In the genomic region with DNA sequence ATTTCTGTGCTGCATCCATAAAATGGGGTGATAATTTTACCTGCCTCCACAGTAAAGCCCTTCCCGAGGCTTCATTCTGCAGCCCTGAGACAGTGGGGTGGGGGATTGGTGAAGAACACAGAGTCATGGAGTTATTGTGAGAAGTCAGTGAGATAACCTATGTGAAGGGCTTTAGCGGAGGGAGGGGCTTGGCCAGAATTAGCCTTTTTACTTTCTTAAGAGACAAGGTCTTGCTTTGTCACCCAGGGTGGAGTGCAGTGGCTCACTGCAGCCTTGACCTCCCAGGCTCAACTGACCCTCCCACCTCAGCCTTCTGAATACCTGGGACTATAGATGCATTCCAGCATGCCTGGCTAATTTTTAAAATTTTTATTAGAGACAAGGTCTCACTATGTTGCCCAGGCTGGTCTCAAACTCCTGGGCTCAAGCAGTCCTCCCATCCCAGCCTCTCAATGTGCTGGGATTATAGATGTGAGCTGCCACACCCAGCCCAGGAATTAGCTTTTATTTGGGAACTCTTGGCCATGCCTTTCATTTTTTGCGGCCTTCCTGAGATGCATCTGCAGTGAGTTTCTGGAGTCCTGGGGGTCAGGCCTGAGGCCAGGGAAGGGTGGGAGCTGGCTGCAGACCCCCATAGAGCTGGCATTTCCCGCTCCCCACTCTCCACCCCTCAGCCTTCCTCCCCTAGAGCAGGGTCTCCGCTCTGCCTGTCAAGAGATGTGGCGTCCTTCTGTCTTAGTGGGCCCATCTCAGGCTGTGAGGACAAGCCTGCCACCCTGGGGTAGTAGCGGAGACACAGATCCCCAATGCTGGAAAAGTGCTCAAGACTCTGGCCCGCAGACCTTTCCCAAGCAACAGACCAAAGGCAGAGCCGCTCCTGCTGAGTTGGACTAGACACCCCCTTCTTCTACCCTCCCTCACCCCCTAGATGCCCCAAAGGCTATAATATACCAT, we compare ENCODE assay signal across 12 cellular contexts.
DNase-seq lines count a peak whose midpoint lies in the region; ATAC-seq, FAIRE-seq and TF ChIP-seq lines count a peak whose summit lies in the region.
"Had no signal": no experiment of that assay in that cellular context is flagged by ENCODE, and none has a peak within 500 bp of the region (broad histone marks: within the 10 kb centered on the region; RNA-seq: fewer than 3 reads in every experiment).

No MANE protein-coding gene starts in this region.

- H3K27ac ChIP-seq in kidney (ENCODE audit: low read depth in 2 of 2, low read length in 2 of 2) (peak overlapping the region; percentile 95 to 98), skin epidermis (peak overlapping the region in 20 of 21 experiments; percentile 17 to 92 (median 84))
- H3K27ac ChIP-seq: SK-N-MC had no signal

- H3K9ac ChIP-seq in kidney (ENCODE audit: low read length in 2 of 2) = peak overlapping the region; percentile 54 to 68

- intact Hi-C loops in kidney (cut with DNase I) = loop anchor here (10.0 kb wide), 1 partner anchor 71 kb away; no protein-coding TSS in a partner anchor

- no peaks in the 10 kb centered on the region for H3K9me3 ChIP-seq in kidney (ENCODE audit: control insufficient read depth in 1 of 2, low read length in 2 of 2)

- POLR2A ChIA-PET in WTC11 (lab: Charles Lee) = no interaction called here

- peaks cover 65 to 68% of the 10 kb centered on the region in 2 donors for H3K4me1 ChIP-seq in kidney (ENCODE audit: control insufficient read depth in 1 of 2, insufficient read depth in 1 of 2, low read depth in 1 of 2, low read length in 2 of 2)

- H3K27ac Mint-ChIP-seq in WTC11 = peak overlapping the region; percentile 97
- H3K27ac Mint-ChIP-seq: stimulated activated memory B cell treated with anti-CD40 and anti-IgM and Interleukin-4, amounts not matched to agents 10 μg/mL and 1 μg/mL and 100 μg/mL, for 72 hours had no signal

- TF ChIP-seq CTCF in WTC11 (IDR thresholded peaks at IDR 0.05) (no peak), kidney (IDR thresholded peaks at IDR 0.05; ENCODE audit: borderline replicate concordance, extremely low read depth, insufficient read depth) (no peak)

- H3K36me3 Mint-ChIP-seq in WTC11 = peaks cover 2% of the 10 kb centered on the region; the same call in 1 of the 2 replicates
- H3K36me3 Mint-ChIP-seq: stimulated activated memory B cell treated with anti-CD40 and anti-IgM and Interleukin-4, amounts not matched to agents 10 μg/mL and 1 μg/mL and 100 μg/mL, for 72 hours had no signal

- no peak for FAIRE-seq in kidney (lab: Jason Lieb, UNC)

- no peaks in the 10 kb centered on the region for H3K9me3 Mint-ChIP-seq in WTC11
- H3K9me3 Mint-ChIP-seq: stimulated activated memory B cell treated with anti-CD40 and anti-IgM and Interleukin-4, amounts not matched to agents 10 μg/mL and 1 μg/mL and 100 μg/mL, for 72 hours had no signal

- peaks cover 44% of the 10 kb centered on the region for H3K4me1 Mint-ChIP-seq in WTC11

- no peak for ATAC-seq in WTC11
- ATAC-seq in HG02623 (IDR thresholded peaks at IDR 0.05; ENCODE audit: unreplicated experiment) = no peak
- ATAC-seq: stimulated activated memory B cell treated with anti-CD40 and anti-IgM and Interleukin-4, amounts not matched to agents 10 μg/mL and 1 μg/mL and 100 μg/mL, for 72 hours had no signal

- H3K4me3 ChIP-seq in kidney (ENCODE audit: low read length in 2 of 2) (no peak overlapping the region), skin epidermis (no peak overlapping the region)
- H3K4me3 ChIP-seq: SK-N-MC had no signal

- H3K27me3 Mint-ChIP-seq in WTC11 (ENCODE audit: low read depth) = no peaks in the 10 kb centered on the region

- CTCF ChIA-PET in WTC11 (lab: Charles Lee) = interaction anchor here (1.0 to 3.4 kb wide), 4 partner anchors 11 to 57 kb away, joined by 3 to 22 read pairs (median 4); no protein-coding TSS in a partner anchor

- DNase-seq in EH (ENCODE audit: low read depth) (peak; percentile 74), WTC11 (ENCODE audit: low spot score) (no peak), kidney (peak; percentile 59), dedifferentiated amniotic fluid mesenchymal stem cell (ENCODE audit: extremely low spot score) (no peak), DMS153 (lab: John Stamatoyannopoulos, UW) (no peak), 8988T (no peak)
- DNase-seq: activated effector memory CD4-positive, alpha-beta T cell treated with Interleukin-2 at 50 U/mL for 16 hours; NCI-H2081 had no signal

- H3K36me3 ChIP-seq in kidney (ENCODE audit: control insufficient read depth in 1 of 2, insufficient read depth in 2 of 2, low read length in 2 of 2) = peaks cover 2 to 7% of the 10 kb centered on the region in 2 donors

- H3K4me3 Mint-ChIP-seq in WTC11 = no peak overlapping the region
- H3K4me3 Mint-ChIP-seq: stimulated activated memory B cell treated with anti-CD40 and anti-IgM and Interleukin-4, amounts not matched to agents 10 μg/mL and 1 μg/mL and 100 μg/mL, for 72 hours had no signal

TF ChIP-seq in WTC11, 78 proteins besides CTCF, POLR2A, EP300 and RAD21:
- TF ChIP-seq, protein P1, sequence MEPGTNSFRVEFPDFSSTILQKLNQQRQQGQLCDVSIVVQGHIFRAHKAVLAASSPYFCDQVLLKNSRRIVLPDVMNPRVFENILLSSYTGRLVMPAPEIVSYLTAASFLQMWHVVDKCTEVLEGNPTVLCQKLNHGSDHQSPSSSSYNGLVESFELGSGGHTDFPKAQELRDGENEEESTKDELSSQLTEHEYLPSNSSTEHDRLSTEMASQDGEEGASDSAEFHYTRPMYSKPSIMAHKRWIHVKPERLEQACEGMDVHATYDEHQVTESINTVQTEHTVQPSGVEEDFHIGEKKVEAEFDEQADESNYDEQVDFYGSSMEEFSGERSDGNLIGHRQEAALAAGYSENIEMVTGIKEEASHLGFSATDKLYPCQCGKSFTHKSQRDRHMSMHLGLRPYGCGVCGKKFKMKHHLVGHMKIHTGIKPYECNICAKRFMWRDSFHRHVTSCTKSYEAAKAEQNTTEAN (CRISPR knock-in tag; IDR thresholded peaks at IDR 0.05) = no peak
- TF ChIP-seq TEAD4 (CRISPR knock-in tag; IDR thresholded peaks at IDR 0.05) (no peak), PRRX2 (CRISPR knock-in tag; IDR thresholded peaks at IDR 0.05) (no peak), ZNF671 (CRISPR knock-in tag; IDR thresholded peaks at IDR 0.05) (no peak), FOXP1 (CRISPR knock-in tag; IDR thresholded peaks at IDR 0.05; ENCODE audit: borderline replicate concordance) (no peak), ESRRA (CRISPR knock-in tag; IDR thresholded peaks at IDR 0.05; ENCODE audit: borderline replicate concordance) (no peak), JUN (CRISPR knock-in tag; IDR thresholded peaks at IDR 0.05) (no peak), RORB (CRISPR knock-in tag; IDR thresholded peaks at IDR 0.05) (no peak), SP1 (CRISPR knock-in tag; conservative IDR thresholded peaks at IDR 0.05) (no peak), GRHL2 (CRISPR knock-in tag; IDR thresholded peaks at IDR 0.05; ENCODE audit: insufficient replicate concordance, severe bottlenecking) (no peak), RELA (CRISPR knock-in tag; IDR thresholded peaks at IDR 0.05; ENCODE audit: borderline replicate concordance) (no peak), CREM (CRISPR knock-in tag; IDR thresholded peaks at IDR 0.05) (no peak), FOXJ3 (CRISPR knock-in tag; IDR thresholded peaks at IDR 0.05; ENCODE audit: borderline replicate concordance) (no peak)
- TF ChIP-seq, protein P2, sequence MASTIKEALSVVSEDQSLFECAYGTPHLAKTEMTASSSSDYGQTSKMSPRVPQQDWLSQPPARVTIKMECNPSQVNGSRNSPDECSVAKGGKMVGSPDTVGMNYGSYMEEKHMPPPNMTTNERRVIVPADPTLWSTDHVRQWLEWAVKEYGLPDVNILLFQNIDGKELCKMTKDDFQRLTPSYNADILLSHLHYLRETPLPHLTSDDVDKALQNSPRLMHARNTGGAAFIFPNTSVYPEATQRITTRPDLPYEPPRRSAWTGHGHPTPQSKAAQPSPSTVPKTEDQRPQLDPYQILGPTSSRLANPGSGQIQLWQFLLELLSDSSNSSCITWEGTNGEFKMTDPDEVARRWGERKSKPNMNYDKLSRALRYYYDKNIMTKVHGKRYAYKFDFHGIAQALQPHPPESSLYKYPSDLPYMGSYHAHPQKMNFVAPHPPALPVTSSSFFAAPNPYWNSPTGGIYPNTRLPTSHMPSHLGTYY (CRISPR knock-in tag; IDR thresholded peaks at IDR 0.05) = no peak
- TF ChIP-seq, protein P3, sequence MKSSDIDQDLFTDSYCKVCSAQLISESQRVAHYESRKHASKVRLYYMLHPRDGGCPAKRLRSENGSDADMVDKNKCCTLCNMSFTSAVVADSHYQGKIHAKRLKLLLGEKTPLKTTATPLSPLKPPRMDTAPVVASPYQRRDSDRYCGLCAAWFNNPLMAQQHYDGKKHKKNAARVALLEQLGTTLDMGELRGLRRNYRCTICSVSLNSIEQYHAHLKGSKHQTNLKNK (CRISPR knock-in tag; IDR thresholded peaks at IDR 0.05) = no peak
- TF ChIP-seq, protein P4, sequence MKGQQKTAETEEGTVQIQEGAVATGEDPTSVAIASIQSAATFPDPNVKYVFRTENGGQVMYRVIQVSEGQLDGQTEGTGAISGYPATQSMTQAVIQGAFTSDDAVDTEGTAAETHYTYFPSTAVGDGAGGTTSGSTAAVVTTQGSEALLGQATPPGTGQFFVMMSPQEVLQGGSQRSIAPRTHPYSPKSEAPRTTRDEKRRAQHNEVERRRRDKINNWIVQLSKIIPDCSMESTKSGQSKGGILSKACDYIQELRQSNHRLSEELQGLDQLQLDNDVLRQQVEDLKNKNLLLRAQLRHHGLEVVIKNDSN (CRISPR knock-in tag; IDR thresholded peaks at IDR 0.05) = no peak

Comparison
In these comparisons a context has a peak if more than half of its experiments do, and no peak if none do; other contexts are left out.
1. DNase-seq: peak in EH (single experiment) and kidney (single experiment); none in WTC11 (single experiment), dedifferentiated amniotic fluid mesenchymal stem cell (single experiment), DMS153 (single experiment) and 8988T (single experiment).